In the genomic region with DNA sequence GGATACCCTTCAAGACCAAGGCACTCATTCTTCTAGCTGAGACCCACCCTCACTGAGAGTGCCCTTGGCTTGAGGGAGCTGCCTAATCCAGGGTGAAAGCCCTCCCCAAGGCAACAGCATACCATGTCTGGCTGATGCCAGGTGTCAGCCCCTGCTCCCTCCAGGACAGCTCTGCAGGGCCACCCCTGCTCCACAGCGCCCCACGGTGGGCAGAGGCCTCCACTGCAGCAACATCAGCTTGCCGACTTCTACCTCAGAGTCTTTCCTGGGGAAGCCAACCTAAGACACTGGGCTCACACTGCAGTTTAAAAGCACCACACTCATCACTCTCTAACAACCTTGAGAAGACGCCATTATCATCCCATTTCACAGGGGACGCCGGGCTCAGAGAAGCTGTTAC, we compare ENCODE assay signal across 9 cellular contexts. TPM values are rescaled to one million over a fixed set of nuclear protein-coding genes. Genes with fewer than 3 reads are reported as not detected.
DNase-seq lines count a peak whose midpoint lies in the region; ATAC-seq, FAIRE-seq and TF ChIP-seq lines count a peak whose summit lies in the region.
"Had no signal": no experiment of that assay in that cellular context is flagged by ENCODE, and none has a peak within 500 bp of the region (broad histone marks: within the 10 kb centered on the region; RNA-seq: fewer than 3 reads in every experiment).

No MANE protein-coding gene starts in this region.

- H3K27ac ChIP-seq in pancreas = no peak overlapping the region
- H3K27ac ChIP-seq: epithelial cell of prostate had no signal

- intact Hi-C loops in pancreas (cut with DNase I) = no loop called here

- 57 to 63% methylated on average over 6 of the region's 6 CpGs for WGBS in pancreas, 2 donors

- DNase-seq in AG08396 (ENCODE audit: low spot score) = peak; percentile 45
- peak in 3 of 5 experiments; percentile 19 to 49 (median 22) for DNase-seq in T-helper 2 cell
- peak; percentile 60 for DNase-seq in dermis blood vessel endothelial cell
- DNase-seq in pancreas = peak in 3 of 6 donors; percentile 43 to 80 (median 51)
- DNase-seq in GM19240 (ENCODE audit: insufficient read length, low spot score) = no peak

- TF ChIP-seq CTCF in GM12875 (IDR thresholded peaks at IDR 0.05; ENCODE audit: borderline replicate concordance, insufficient read depth, low read depth, low read length) (peak; percentile 79), pancreas (IDR thresholded peaks at IDR 0.05) (peak in 3 of 4 donors; percentile 17 to 38 (median 25))

- H3K9me3 ChIP-seq in pancreas = no peaks in the 10 kb centered on the region

- ATAC-seq in pancreas (peak; percentile 32 to 76 (median 48)), HG03097 (IDR thresholded peaks at IDR 0.05; ENCODE audit: low FRiP score, unreplicated experiment) (no peak), GM21423 (IDR thresholded peaks at IDR 0.05; ENCODE audit: unreplicated experiment) (no peak)

- H3K27me3 ChIP-seq in pancreas = no peaks in the 10 kb centered on the region

- no peaks in the 10 kb centered on the region for H3K36me3 ChIP-seq in pancreas

- FAIRE-seq in pancreas (lab: Jason Lieb, UNC) = no peak

- no peak overlapping the region for H3K4me3 ChIP-seq in GM12875 (ENCODE audit: low read depth, low read length)
- H3K4me3 ChIP-seq in pancreas = no peak overlapping the region

- no peaks in the 10 kb centered on the region for H3K4me1 ChIP-seq in pancreas

RNA-seq across cellular contexts. Expression of a gene that starts 29.0 kb away (rescaled TPM):
- total RNA-seq in dermis blood vessel endothelial cell (9.9 and 11.1 TPM in 2 replicates), pancreas (1 to 10 TPM; 1.5 to 4.5 (median 2.0) TPM)
- polyA plus RNA-seq in pancreas = 1 to 10 TPM; 2.6 to 5.1 TPM

RNA-seq across cellular contexts. Expression of a gene that starts 45.3 kb away (rescaled TPM):
- total RNA-seq in dermis blood vessel endothelial cell (68.9 and 93.6 TPM in 2 replicates), pancreas (100 to 1,000 TPM in 2 of 6 donors, 10 to 100 TPM in 4; 65.2 to 109 (median 96.0) TPM)
- 10 to 100 TPM; 45.1 to 90.6 TPM for polyA plus RNA-seq in pancreas

RNA-seq across cellular contexts. Expression of a gene that starts 50.3 kb away (rescaled TPM):
- total RNA-seq in dermis blood vessel endothelial cell (1.7 and 1.9 TPM in 2 replicates), pancreas (1 to 10 TPM in 4 of 6 donors, under 1 TPM in 2; 0.97 to 8.4 (median 1.4) TPM)
- polyA plus RNA-seq in pancreas = 1 to 10 TPM; 4.5 to 5.2 TPM

Comparison
In these comparisons a context has a peak if more than half of its experiments do, and no peak if none do; other contexts are left out.
1. ATAC-seq: peak in pancreas (4 of 4); none in HG03097 (single experiment) and GM21423 (single experiment).